In the genomic region with DNA sequence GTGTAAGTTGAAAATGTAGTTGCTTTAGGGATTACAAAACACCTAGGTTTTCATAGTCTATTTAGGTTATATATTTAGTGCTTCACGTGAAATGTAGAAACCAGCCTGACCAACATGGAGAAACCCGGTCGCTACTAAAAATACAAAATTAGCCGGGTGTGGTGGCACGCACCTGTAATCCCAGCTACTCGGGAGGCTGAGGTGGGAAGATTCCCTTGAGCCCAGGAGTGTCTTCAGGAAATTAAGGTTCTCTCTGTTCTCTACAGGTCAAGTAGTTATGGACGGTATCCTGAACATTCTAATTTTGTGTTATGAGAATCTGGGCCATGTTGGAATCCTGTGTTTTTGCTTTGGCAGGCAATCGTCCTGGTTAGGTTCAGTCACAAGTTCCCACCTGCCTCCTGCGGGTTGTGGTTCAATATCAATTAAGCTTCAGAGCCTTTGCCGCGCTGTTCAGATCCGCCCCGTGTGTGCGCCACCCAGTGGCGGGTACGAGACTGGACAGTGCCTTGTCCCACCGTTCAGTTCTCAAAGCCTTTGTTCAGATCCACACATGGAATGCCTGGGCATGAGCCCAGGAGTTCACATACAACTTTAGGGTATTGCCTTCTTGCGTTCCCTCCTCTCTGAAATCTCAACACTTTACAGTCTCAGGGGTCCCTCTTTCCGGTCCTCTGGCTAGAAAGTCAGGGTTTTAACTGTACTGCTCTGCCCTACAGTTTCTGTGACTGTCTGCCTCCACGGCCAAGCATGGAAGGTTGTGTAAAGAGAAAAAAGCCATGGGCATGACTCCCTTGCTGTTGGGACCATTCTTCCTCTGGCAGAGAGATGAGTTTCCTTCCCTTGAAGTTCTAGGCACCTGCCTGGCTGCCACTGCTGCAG, we compare ENCODE assay signal across 8 cellular contexts. TPM values are rescaled to one million over a fixed set of nuclear protein-coding genes. Genes with fewer than 3 reads are reported as not detected.
DNase-seq lines count a peak whose midpoint lies in the region; ATAC-seq and TF ChIP-seq lines count a peak whose summit lies in the region.

No MANE protein-coding gene starts in this region.

- no peak overlapping the region for H3K4me3 Mint-ChIP-seq in activated CD4-positive, alpha-beta memory T cell treated with anti-CD3 and anti-CD28 coated beads, Interleukin-2, amount 10 ng/mL, durations not matched to agents 7 days and 5 days
- H3K4me3 Mint-ChIP-seq in memory B cell, result no peak overlapping the region

- POLR2A ChIA-PET in activated CD4-positive, alpha-beta memory T cell treated with anti-CD3 and anti-CD28 coated beads, Interleukin-2, amount 10 ng/mL, durations not matched to agents 7 days and 5 days (lab: Charles Lee), result interaction anchor here (1.6 kb wide), 1 partner anchor 123 kb away, joined by 3 read pairs; no protein-coding TSS in a partner anchor

- peak; percentile 63 for ATAC-seq in HG03439 (IDR thresholded peaks at IDR 0.05; ENCODE audit: unreplicated experiment)
- ATAC-seq in memory B cell (ENCODE audit: low read depth), result peak; percentile 97
- no peak for ATAC-seq in GM18867 (IDR thresholded peaks at IDR 0.05; ENCODE audit: unreplicated experiment)

- no peak overlapping the region for H3K27ac Mint-ChIP-seq in activated CD4-positive, alpha-beta memory T cell treated with anti-CD3 and anti-CD28 coated beads, Interleukin-2, amount 10 ng/mL, durations not matched to agents 7 days and 5 days
- no peak overlapping the region for H3K27ac Mint-ChIP-seq in memory B cell

- peak; percentile 67 for DNase-seq in NCI-H748 treated with DMSO at 0.1 percent for 48 hours (lab: John Stamatoyannopoulos, UW)
- peak; percentile 75 for DNase-seq in activated CD4-positive, alpha-beta memory T cell treated with anti-CD3 and anti-CD28 coated beads, Interleukin-2, amount 10 ng/mL, durations not matched to agents 7 days and 5 days
- DNase-seq in effector CD8-positive, alpha-beta T cell (lab: John Stamatoyannopoulos, UW), result peak; percentile 42
- peak; percentile 50 to 61 for DNase-seq in memory B cell (ENCODE audit: low spot score in 2 of 2)
- peak; percentile 34 for DNase-seq in stimulated activated CD8-positive, alpha-beta memory T cell treated with anti-CD3 and anti-CD28 coated beads, Interleukin-15, amount 100 ng/mL, for 1 hour (ENCODE audit: low read depth)

- H3K36me3 Mint-ChIP-seq in activated CD4-positive, alpha-beta memory T cell treated with anti-CD3 and anti-CD28 coated beads, Interleukin-2, amount 10 ng/mL, durations not matched to agents 7 days and 5 days (ENCODE audit: low read depth), result peaks cover 11% of the 10 kb centered on the region
- H3K36me3 Mint-ChIP-seq in memory B cell, result peaks cover 4% of the 10 kb centered on the region

- H3K9me3 Mint-ChIP-seq in activated CD4-positive, alpha-beta memory T cell treated with anti-CD3 and anti-CD28 coated beads, Interleukin-2, amount 10 ng/mL, durations not matched to agents 7 days and 5 days, result no peaks in the 10 kb centered on the region
- no peaks in the 10 kb centered on the region for H3K9me3 Mint-ChIP-seq in memory B cell

- TF ChIP-seq CTCF in GM12873 (IDR thresholded peaks at IDR 0.05; ENCODE audit: insufficient read depth, low read depth, low read length, missing control alignments), result peak; percentile 99

- peaks cover 7% of the 10 kb centered on the region for H3K4me1 Mint-ChIP-seq in activated CD4-positive, alpha-beta memory T cell treated with anti-CD3 and anti-CD28 coated beads, Interleukin-2, amount 10 ng/mL, durations not matched to agents 7 days and 5 days
- peaks cover 4% of the 10 kb centered on the region for H3K4me1 Mint-ChIP-seq in memory B cell

- CTCF ChIA-PET in activated CD4-positive, alpha-beta memory T cell treated with anti-CD3 and anti-CD28 coated beads, Interleukin-2, amount 10 ng/mL, durations not matched to agents 7 days and 5 days (lab: Charles Lee), result interaction anchor here (0.5 to 2.9 kb wide), 22 partner anchors 15 to 726 kb away, joined by 3 to 11 read pairs (median 4); a partner anchor contains a TSS

- H3K27me3 Mint-ChIP-seq in activated CD4-positive, alpha-beta memory T cell treated with anti-CD3 and anti-CD28 coated beads, Interleukin-2, amount 10 ng/mL, durations not matched to agents 7 days and 5 days, result peaks cover 22% of the 10 kb centered on the region
- H3K27me3 Mint-ChIP-seq in memory B cell, result peaks cover 6% of the 10 kb centered on the region

RNA-seq across cellular contexts. Expression of a gene that starts 41.7 kb away (rescaled TPM):
- total RNA-seq in activated CD4-positive, alpha-beta memory T cell treated with anti-CD3 and anti-CD28 coated beads, Interleukin-2, amount 10 ng/mL, durations not matched to agents 7 days and 5 days, result 10 to 100 TPM; 26.0 to 29.0 TPM
